In genomic region chr16:69378036-69378435, GRCh38 we compare ENCODE assay signal across 26 cellular contexts. TPM values are rescaled to one million over a fixed set of nuclear protein-coding genes. Genes with fewer than 3 reads are reported as not detected.
A peak's percentile ranks its signal among the peaks of the same experiment; 100 is the strongest.
DNase-seq lines count a peak whose midpoint lies in the region; ATAC-seq, FAIRE-seq and TF ChIP-seq lines count a peak whose summit lies in the region.
"Had no signal": no experiment of that assay in that cellular context is flagged by ENCODE, and none has a peak within 500 bp of the region (broad histone marks: within the 10 kb centered on the region; RNA-seq: fewer than 3 reads in every experiment).

No MANE protein-coding gene starts in this region.

- dilution Hi-C loops in endothelial cell of umbilical vein (cut with MboI; ENCODE audit: extremely low pct_ligation_motif_present, low sequenced_read_pairs), result no loop called here

- peak overlapping the region; percentile 23 for H3K4me2 ChIP-seq in endothelial cell of umbilical vein (ENCODE audit: insufficient read depth, low read length)
- H3K4me2 ChIP-seq: GM23338 had no signal

- no peak overlapping the region for H2AFZ ChIP-seq in endothelial cell of umbilical vein (ENCODE audit: low read depth, low read length)
- H2AFZ ChIP-seq: GM23338 had no signal

- ATAC-seq in stimulated activated naive CD8-positive, alpha-beta T cell treated with anti-CD3 and anti-CD28 coated beads, Interleukin-15, amount 100 ng/mL, for 72 hours, result no peak
- ATAC-seq in activated CD8-positive, alpha-beta T cell treated with anti-CD3 and anti-CD28 coated beads for 36 hours, result no peak
- ATAC-seq in GM18867 (IDR thresholded peaks at IDR 0.05; ENCODE audit: unreplicated experiment), result no peak
- ATAC-seq: foreskin keratinocyte, GM23338, heart left ventricle had no signal

- no TSS peak for BruUV-seq in endothelial cell of umbilical vein (replicated peaks; lab: Mats Ljungman, UMichigan)

- H3K9me1 ChIP-seq in endothelial cell of umbilical vein (replicated peaks; ENCODE audit: control insufficient read depth, extremely low read depth, insufficient read depth, low read length), result no peaks in the 10 kb centered on the region

- CTCF ChIA-PET in activated CD8-positive, alpha-beta T cell treated with anti-CD3 and anti-CD28 coated beads for 36 hours (lab: Charles Lee), result interaction anchor here (2.6 kb wide), 1 partner anchor 17 kb away, joined by 13 read pairs; no protein-coding TSS in a partner anchor
- CTCF ChIA-PET in endothelial cell of umbilical vein (lab: Charles Lee), result interaction anchor here (0.6 to 1.6 kb wide), 7 partner anchors 13 to 298 kb away, joined by 3 to 16 read pairs (median 4); no protein-coding TSS in a partner anchor

- H3K4me1 ChIP-seq in endothelial cell of umbilical vein (ENCODE audit: control insufficient read depth, extremely low read depth, insufficient read depth, low read length), result peaks cover 24% of the 10 kb centered on the region
- H3K4me1 ChIP-seq in BE2C, result no peaks in the 10 kb centered on the region
- H3K4me1 ChIP-seq: foreskin keratinocyte had no signal

- peaks cover 39% of the 10 kb centered on the region for H3K4me1 Mint-ChIP-seq in stimulated activated naive CD8-positive, alpha-beta T cell treated with anti-CD3 and anti-CD28 coated beads, Interleukin-15, Interleukin-2, amounts not matched to agents 100 ng/mL and 50 ng/mL, for 24 hours (ENCODE audit: low read depth)
- peaks cover 51% of the 10 kb centered on the region for H3K4me1 Mint-ChIP-seq in stimulated activated naive CD8-positive, alpha-beta T cell treated with anti-CD3 and anti-CD28 coated beads, Interleukin-15, amount 100 ng/mL, for 72 hours
- peaks cover 31% of the 10 kb centered on the region for H3K4me1 Mint-ChIP-seq in activated CD8-positive, alpha-beta T cell treated with anti-CD3 and anti-CD28 coated beads for 36 hours (ENCODE audit: low read depth)
- H3K4me1 Mint-ChIP-seq: GM23338, mesothelial cell of epicardium had no signal

- H3K36me3 Mint-ChIP-seq in stimulated activated naive CD8-positive, alpha-beta T cell treated with anti-CD3 and anti-CD28 coated beads, Interleukin-15, Interleukin-2, amounts not matched to agents 100 ng/mL and 50 ng/mL, for 24 hours (ENCODE audit: low read depth), result peaks cover 73% of the 10 kb centered on the region
- H3K36me3 Mint-ChIP-seq in activated CD8-positive, alpha-beta T cell treated with anti-CD3 and anti-CD28 coated beads for 36 hours (ENCODE audit: low read depth), result peaks cover 55% of the 10 kb centered on the region

- intact Hi-C loops in activated CD8-positive, alpha-beta T cell treated with anti-CD3 and anti-CD28 coated beads for 36 hours (cut with micrococcal nuclease), result no loop called here
- intact Hi-C loops in endothelial cell of umbilical vein (cut with micrococcal nuclease), result no loop called here

- no peak overlapping the region for H3K4me3 Mint-ChIP-seq in stimulated activated naive CD8-positive, alpha-beta T cell treated with anti-CD3 and anti-CD28 coated beads, Interleukin-15, Interleukin-2, amounts not matched to agents 100 ng/mL and 50 ng/mL, for 24 hours
- no peak overlapping the region for H3K4me3 Mint-ChIP-seq in stimulated activated naive CD8-positive, alpha-beta T cell treated with anti-CD3 and anti-CD28 coated beads, Interleukin-15, amount 100 ng/mL, for 72 hours
- H3K4me3 Mint-ChIP-seq in activated CD8-positive, alpha-beta T cell treated with anti-CD3 and anti-CD28 coated beads for 36 hours, result no peak overlapping the region
- H3K4me3 Mint-ChIP-seq: GM23338; mesothelial cell of epicardium; T-helper 2 cell treated with Interferon-gamma antibody and Interleukin-4, amounts not matched to agents 5 μg/mL and 100 μg/mL, for 36 hours had no signal

- no peaks in the 10 kb centered on the region for H3K9me3 ChIP-seq in endothelial cell of umbilical vein (replicated peaks; ENCODE audit: control insufficient read depth, insufficient read depth, low read length)
- H3K9me3 ChIP-seq in BE2C, result no peaks in the 10 kb centered on the region
- H3K9me3 ChIP-seq: esophagus muscularis mucosa, heart left ventricle had no signal

- FAIRE-seq in endothelial cell of umbilical vein (lab: Jason Lieb, UNC), result no peak
- FAIRE-seq: GM18507, GM19239 had no signal

- H4K20me1 ChIP-seq in endothelial cell of umbilical vein (replicated peaks; ENCODE audit: control insufficient read depth, extremely low read depth, insufficient read depth, low read length), result peaks cover 4% of the 10 kb centered on the region

- H3K27ac ChIP-seq in endothelial cell of umbilical vein (ENCODE audit: insufficient read depth, low read depth, low read length), result peak overlapping the region; percentile 56
- H3K27ac ChIP-seq: esophagus muscularis mucosa, foreskin keratinocyte had no signal

- DNase-seq in stimulated activated naive CD8-positive, alpha-beta T cell treated with anti-CD3 and anti-CD28 coated beads, Interleukin-15, amount 100 ng/mL, for 72 hours, result no peak
- no peak for DNase-seq in activated CD8-positive, alpha-beta T cell treated with anti-CD3 and anti-CD28 coated beads for 36 hours
- no peak for DNase-seq in endothelial cell of umbilical vein (ENCODE audit: low read depth, low spot score)
- no peak for DNase-seq in BE2C
- DNase-seq in islet precursor cell, result no peak
- DNase-seq: central memory CD4-positive, alpha-beta T cell; foreskin keratinocyte; heart left ventricle; NCI-H2107; NCI-H748 treated with DMSO at 0.1 percent for 48 hours; SIG-M5; stimulated activated CD4-positive, alpha-beta T cell treated with anti-CD3 and anti-CD28 coated beads, Interleukin-4, amount 100 ng/mL, for 1 hour; substantia nigra; trophoblast cell had no signal

- no peak for TF ChIP-seq CTCF in activated CD8-positive, alpha-beta T cell treated with anti-CD3 and anti-CD28 coated beads for 36 hours (IDR thresholded peaks at IDR 0.05)
- no peak for TF ChIP-seq CTCF in endothelial cell of umbilical vein (IDR thresholded peaks at IDR 0.05; ENCODE audit: extremely low read depth in 1 of 2, insufficient read depth in 1 of 2, low read depth in 1 of 2, low read length in 2 of 2)
- no peak for TF ChIP-seq CTCF in BE2C (IDR thresholded peaks at IDR 0.05; ENCODE audit: low read depth, low read length)

- H3K27me3 Mint-ChIP-seq in stimulated activated naive CD8-positive, alpha-beta T cell treated with anti-CD3 and anti-CD28 coated beads, Interleukin-15, Interleukin-2, amounts not matched to agents 100 ng/mL and 50 ng/mL, for 24 hours, result no peaks in the 10 kb centered on the region
- H3K27me3 Mint-ChIP-seq in stimulated activated naive CD8-positive, alpha-beta T cell treated with anti-CD3 and anti-CD28 coated beads, Interleukin-15, amount 100 ng/mL, for 72 hours, result no peaks in the 10 kb centered on the region
- no peaks in the 10 kb centered on the region for H3K27me3 Mint-ChIP-seq in activated CD8-positive, alpha-beta T cell treated with anti-CD3 and anti-CD28 coated beads for 36 hours

- H3K9ac ChIP-seq in endothelial cell of umbilical vein (replicated peaks; ENCODE audit: extremely low read depth, insufficient read depth, low read length), result no peak overlapping the region

- peak overlapping the region; percentile 13 for H3K27ac Mint-ChIP-seq in stimulated activated naive CD8-positive, alpha-beta T cell treated with anti-CD3 and anti-CD28 coated beads, Interleukin-15, Interleukin-2, amounts not matched to agents 100 ng/mL and 50 ng/mL, for 24 hours
- H3K27ac Mint-ChIP-seq in stimulated activated naive CD8-positive, alpha-beta T cell treated with anti-CD3 and anti-CD28 coated beads, Interleukin-15, amount 100 ng/mL, for 72 hours, result peak overlapping the region in 1 of 2 donors; percentile 63
- peak overlapping the region; percentile 57 for H3K27ac Mint-ChIP-seq in activated CD8-positive, alpha-beta T cell treated with anti-CD3 and anti-CD28 coated beads for 36 hours
- H3K27ac Mint-ChIP-seq: GM23338; mesothelial cell of epicardium; T-helper 2 cell treated with Interferon-gamma antibody and Interleukin-4, amounts not matched to agents 5 μg/mL and 100 μg/mL, for 36 hours had no signal

- TF ChIP-seq POLR2A in endothelial cell of umbilical vein (IDR thresholded peaks at IDR 0.05; ENCODE audit: low read depth, low read length), result no peak

- H3K79me2 ChIP-seq in endothelial cell of umbilical vein (ENCODE audit: control insufficient read depth, insufficient read depth, low read length), result peaks cover 10% of the 10 kb centered on the region

- H3K27me3 ChIP-seq in endothelial cell of umbilical vein (ENCODE audit: control insufficient read depth in 2 of 2, insufficient read depth in 2 of 2, low read length in 2 of 2) (no peaks in the 10 kb centered on the region), BE2C (no peaks in the 10 kb centered on the region)
- H3K27me3 ChIP-seq: esophagus muscularis mucosa, foreskin keratinocyte, heart left ventricle had no signal

- H3K4me3 ChIP-seq in endothelial cell of umbilical vein (replicated peaks in 1 of 3; ENCODE audit: insufficient read depth in 1 of 3, low read depth in 1 of 3, low read length in 3 of 3), result no peak overlapping the region
- H3K4me3 ChIP-seq in BE2C (ENCODE audit: low read depth, low read length), result no peak overlapping the region
- H3K4me3 ChIP-seq: esophagus muscularis mucosa, GM23338, heart left ventricle had no signal

- H3K36me3 ChIP-seq in endothelial cell of umbilical vein (ENCODE audit: control insufficient read depth in 2 of 2, extremely low read depth in 1 of 2, insufficient read depth in 2 of 2, low read length in 2 of 2), result peaks cover 2 to 4% of the 10 kb centered on the region in 2 experiments
- H3K36me3 ChIP-seq in BE2C, result peaks cover 54% of the 10 kb centered on the region

- no peaks in the 10 kb centered on the region for H3K9me3 Mint-ChIP-seq in stimulated activated naive CD8-positive, alpha-beta T cell treated with anti-CD3 and anti-CD28 coated beads, Interleukin-15, Interleukin-2, amounts not matched to agents 100 ng/mL and 50 ng/mL, for 24 hours
- H3K9me3 Mint-ChIP-seq in stimulated activated naive CD8-positive, alpha-beta T cell treated with anti-CD3 and anti-CD28 coated beads, Interleukin-15, amount 100 ng/mL, for 72 hours, result no peaks in the 10 kb centered on the region
- no peaks in the 10 kb centered on the region for H3K9me3 Mint-ChIP-seq in activated CD8-positive, alpha-beta T cell treated with anti-CD3 and anti-CD28 coated beads for 36 hours
- H3K9me3 Mint-ChIP-seq: GM23338; mesothelial cell of epicardium; T-helper 2 cell treated with Interferon-gamma antibody and Interleukin-4, amounts not matched to agents 5 μg/mL and 100 μg/mL, for 36 hours had no signal

- POLR2A ChIA-PET in activated CD8-positive, alpha-beta T cell treated with anti-CD3 and anti-CD28 coated beads for 36 hours (lab: Charles Lee), result interaction anchor here (0.8 kb wide), 2 partner anchors 38 to 143 kb away, joined by 3 read pairs; no protein-coding TSS in a partner anchor
- POLR2A ChIA-PET in endothelial cell of umbilical vein (lab: Charles Lee), result interaction anchor here (0.6 to 0.8 kb wide), 4 partner anchors 34 to 348 kb away, joined by 4 to 12 read pairs (median 6); partner anchors contain the start of gene NQO1

RNA-seq across cellular contexts. Expression of gene TERF2, which starts 7.8 kb away (rescaled TPM):
- total RNA-seq in activated CD8-positive, alpha-beta T cell treated with anti-CD3 and anti-CD28 coated beads for 36 hours, result 10 to 100 TPM; 39.4 to 41.6 TPM
- total RNA-seq in endothelial cell of umbilical vein, result 32.8 and 36.0 TPM in 2 replicates
- 11.9 and 13.9 TPM in 2 replicates for polyA plus RNA-seq in endothelial cell of umbilical vein
- polyA plus RNA-seq in endothelial cell of umbilical vein (2011; cell fraction: cytosol; rRNA removed), result 16.0 and 16.3 TPM in 2 replicates
- 13.1 and 14.7 TPM in 2 replicates for polyA plus RNA-seq in endothelial cell of umbilical vein (2011; cell fraction: nucleus; rRNA removed)
- polyA plus RNA-seq in endothelial cell of umbilical vein (2012), result 21.7 and 28.4 TPM in 2 replicates
- 18.4 and 18.8 TPM in 2 replicates for polyA minus RNA-seq in endothelial cell of umbilical vein
- 26.8 TPM for polyA minus RNA-seq in endothelial cell of umbilical vein (2011; cell fraction: cytosol; rRNA and poly(A)+ RNA removed)
- 10.0 and 14.1 TPM in 2 replicates for polyA minus RNA-seq in endothelial cell of umbilical vein (2011; cell fraction: nucleus; rRNA and poly(A)+ RNA removed)
- 101 TPM for polyA plus RNA-seq in BE2C (2012; ENCODE audit: insufficient read depth, insufficient read length, low read depth)

RNA-seq across cellular contexts. Expression of gene TMED6, which starts 26.4 kb away (rescaled TPM):
- 1 to 10 TPM; 1.2 to 2.2 TPM for total RNA-seq in activated CD8-positive, alpha-beta T cell treated with anti-CD3 and anti-CD28 coated beads for 36 hours
- 0.37 and 1.2 TPM in 2 replicates for total RNA-seq in endothelial cell of umbilical vein
- polyA plus RNA-seq in endothelial cell of umbilical vein, result not detected in 2 replicates
- polyA plus RNA-seq in endothelial cell of umbilical vein (2011; cell fraction: cytosol; rRNA removed), result not detected in 2 replicates
- 0.32 and 0.68 TPM in 2 replicates for polyA plus RNA-seq in endothelial cell of umbilical vein (2011; cell fraction: nucleus; rRNA removed)
- polyA plus RNA-seq in endothelial cell of umbilical vein (2012), result 0.68 and 0.74 TPM in 2 replicates
- polyA minus RNA-seq in endothelial cell of umbilical vein, result 1.4 TPM in 1 of 2 replicates, not detected in the other
- not detected for polyA minus RNA-seq in endothelial cell of umbilical vein (2011; cell fraction: cytosol; rRNA and poly(A)+ RNA removed)
- 0.91 TPM in 1 of 2 replicates, not detected in the other for polyA minus RNA-seq in endothelial cell of umbilical vein (2011; cell fraction: nucleus; rRNA and poly(A)+ RNA removed)
- 2.6 TPM for polyA plus RNA-seq in BE2C (2012; ENCODE audit: insufficient read depth, insufficient read length, low read depth)
- total RNA-seq: dermis microvascular lymphatic vessel endothelial cell, esophagus muscularis mucosa, foreskin keratinocyte, GM23338, IMR-90, kidney epithelial cell, omental fat pad had no signal

RNA-seq across cellular contexts. Expression of gene NIP7, which starts 38.5 kb away (rescaled TPM):
- total RNA-seq in activated CD8-positive, alpha-beta T cell treated with anti-CD3 and anti-CD28 coated beads for 36 hours, result 10 to 100 TPM; 37.7 to 41.8 TPM
- 40.9 and 46.8 TPM in 2 replicates for total RNA-seq in endothelial cell of umbilical vein
- polyA plus RNA-seq in endothelial cell of umbilical vein, result 8.1 and 8.8 TPM in 2 replicates
- 11.6 and 12.3 TPM in 2 replicates for polyA plus RNA-seq in endothelial cell of umbilical vein (2011; cell fraction: cytosol; rRNA removed)
- 8.6 and 10.4 TPM in 2 replicates for polyA plus RNA-seq in endothelial cell of umbilical vein (2011; cell fraction: nucleus; rRNA removed)
- polyA plus RNA-seq in endothelial cell of umbilical vein (2012), result 32.2 and 44.1 TPM in 2 replicates
- polyA minus RNA-seq in endothelial cell of umbilical vein, result 16.8 and 17.6 TPM in 2 replicates
- 12.2 TPM for polyA minus RNA-seq in endothelial cell of umbilical vein (2011; cell fraction: cytosol; rRNA and poly(A)+ RNA removed)
- 6.8 and 10.9 TPM in 2 replicates for polyA minus RNA-seq in endothelial cell of umbilical vein (2011; cell fraction: nucleus; rRNA and poly(A)+ RNA removed)
- 83.9 TPM for polyA plus RNA-seq in BE2C (2012; ENCODE audit: insufficient read depth, insufficient read length, low read depth)

RNA-seq across cellular contexts. Expression of gene COG8, which starts 38.7 kb away (rescaled TPM):
- total RNA-seq in activated CD8-positive, alpha-beta T cell treated with anti-CD3 and anti-CD28 coated beads for 36 hours, result 10 to 100 TPM; 26.0 to 27.4 TPM
- total RNA-seq in endothelial cell of umbilical vein, result 25.1 and 31.6 TPM in 2 replicates
- 29.0 and 33.2 TPM in 2 replicates for polyA plus RNA-seq in endothelial cell of umbilical vein
- 22.4 and 24.1 TPM in 2 replicates for polyA plus RNA-seq in endothelial cell of umbilical vein (2011; cell fraction: cytosol; rRNA removed)
- 18.7 and 19.8 TPM in 2 replicates for polyA plus RNA-seq in endothelial cell of umbilical vein (2011; cell fraction: nucleus; rRNA removed)
- polyA plus RNA-seq in endothelial cell of umbilical vein (2012), result 14.8 and 19.5 TPM in 2 replicates
- polyA minus RNA-seq in endothelial cell of umbilical vein, result 33.7 and 40.4 TPM in 2 replicates
- polyA minus RNA-seq in endothelial cell of umbilical vein (2011; cell fraction: cytosol; rRNA and poly(A)+ RNA removed), result 43.8 TPM
- 19.0 and 21.7 TPM in 2 replicates for polyA minus RNA-seq in endothelial cell of umbilical vein (2011; cell fraction: nucleus; rRNA and poly(A)+ RNA removed)
- 76.3 TPM for polyA plus RNA-seq in BE2C (2012; ENCODE audit: insufficient read depth, insufficient read length, low read depth)

RNA-seq across cellular contexts. Expression of gene CYB5B, which starts 46.4 kb away (rescaled TPM):
- total RNA-seq in activated CD8-positive, alpha-beta T cell treated with anti-CD3 and anti-CD28 coated beads for 36 hours, result 100 to 1,000 TPM; 159 to 163 TPM
- 169 and 176 TPM in 2 replicates for total RNA-seq in endothelial cell of umbilical vein
- polyA plus RNA-seq in endothelial cell of umbilical vein, result 173 and 175 TPM in 2 replicates
- 160 and 192 TPM in 2 replicates for polyA plus RNA-seq in endothelial cell of umbilical vein (2011; cell fraction: cytosol; rRNA removed)
- polyA plus RNA-seq in endothelial cell of umbilical vein (2011; cell fraction: nucleus; rRNA removed), result 92.2 and 94.9 TPM in 2 replicates
- polyA plus RNA-seq in endothelial cell of umbilical vein (2012), result 106 and 126 TPM in 2 replicates
- 230 and 239 TPM in 2 replicates for polyA minus RNA-seq in endothelial cell of umbilical vein
- 45.1 TPM for polyA minus RNA-seq in endothelial cell of umbilical vein (2011; cell fraction: cytosol; rRNA and poly(A)+ RNA removed)
- 57.8 and 76.4 TPM in 2 replicates for polyA minus RNA-seq in endothelial cell of umbilical vein (2011; cell fraction: nucleus; rRNA and poly(A)+ RNA removed)
- polyA plus RNA-seq in BE2C (2012; ENCODE audit: insufficient read depth, insufficient read length, low read depth), result 108 TPM
